Comparison of ENCODE assay signal across 21 cellular contexts in the genomic region with DNA sequence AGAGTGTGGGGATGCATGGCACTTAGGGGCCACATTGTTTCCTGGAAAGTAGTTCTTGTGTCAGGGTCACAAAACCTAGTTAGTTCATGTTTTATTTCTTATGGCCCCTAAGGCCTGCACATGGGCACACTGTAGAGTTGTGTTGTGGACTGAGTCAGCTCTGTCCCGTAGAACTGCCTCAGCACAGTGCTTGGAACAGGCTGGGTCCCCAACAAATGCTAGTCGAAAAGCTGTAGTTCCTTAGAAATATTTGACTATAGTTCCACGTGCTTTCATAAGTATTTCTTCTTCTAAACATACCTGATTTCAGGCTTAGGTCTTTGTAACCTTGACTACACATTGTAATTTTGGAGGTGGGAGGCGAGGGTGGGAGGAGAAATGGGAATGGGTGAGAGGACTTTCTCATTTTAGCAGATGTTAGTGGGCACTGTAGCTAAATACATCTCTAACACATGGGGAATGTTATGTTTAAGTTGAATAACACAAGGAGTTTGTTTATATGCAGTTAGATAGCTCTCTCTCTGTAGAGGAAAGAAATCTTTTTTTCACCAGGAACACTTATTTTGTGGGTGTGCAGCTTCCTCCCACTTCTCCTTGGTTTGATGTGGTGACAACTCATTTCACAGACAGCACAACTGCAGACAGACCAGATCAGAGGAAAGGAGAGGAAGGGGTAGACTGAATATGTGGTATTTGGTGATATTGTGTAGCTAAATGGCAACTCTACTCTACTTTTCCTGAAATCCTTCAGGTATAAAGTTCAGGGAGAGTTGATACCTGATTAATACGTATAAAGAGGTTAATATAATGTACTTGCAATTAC. TPM values are rescaled to one million over a fixed set of nuclear protein-coding genes. Genes with fewer than 3 reads are reported as not detected.
A peak's percentile ranks its signal among the peaks of the same experiment; 100 is the strongest.
DNase-seq lines count a peak whose midpoint lies in the region; ATAC-seq and TF ChIP-seq lines count a peak whose summit lies in the region.
"Had no signal": no experiment of that assay in that cellular context is flagged by ENCODE, and none has a peak within 500 bp of the region (broad histone marks: within the 10 kb centered on the region; RNA-seq: fewer than 3 reads in every experiment).

No MANE protein-coding gene starts in this region.

- H3K4me1 ChIP-seq in CD4-positive, alpha-beta memory T cell (ENCODE audit: insufficient read depth, low read length), result peaks cover 20% of the 10 kb centered on the region
- H3K4me1 ChIP-seq in naive thymus-derived CD4-positive, alpha-beta T cell (ENCODE audit: control insufficient read depth in 2 of 2, insufficient read depth in 2 of 2, low read length in 2 of 2), result peaks cover 0 to 46% of the 10 kb centered on the region in 2 donors
- H3K4me1 ChIP-seq in osteoblast (ENCODE audit: insufficient read depth, low read length), result no peaks in the 10 kb centered on the region
- H3K4me1 ChIP-seq: body of pancreas had no signal

- no peak overlapping the region for H3K4me3 ChIP-seq in CD4-positive, alpha-beta memory T cell (ENCODE audit: low read length in 2 of 2)
- H3K4me3 ChIP-seq in naive thymus-derived CD4-positive, alpha-beta T cell (ENCODE audit: low read length), result peak overlapping the region; percentile 3
- H3K4me3 ChIP-seq in osteoblast (ENCODE audit: insufficient read depth, low read length), result no peak overlapping the region
- H3K4me3 ChIP-seq: body of pancreas had no signal

- H4K20me1 ChIP-seq in osteoblast (ENCODE audit: insufficient read depth, low read length), result no peaks in the 10 kb centered on the region

- H3K36me3 Mint-ChIP-seq in activated CD4-positive, alpha-beta T cell treated with anti-CD3 and anti-CD28 coated beads, Interleukin-2, amount 10 ng/mL, durations not matched to agents 7 days and 5 days (ENCODE audit: low read depth), result no peaks in the 10 kb centered on the region
- no peaks in the 10 kb centered on the region for H3K36me3 Mint-ChIP-seq in CD4-positive, alpha-beta memory T cell
- H3K36me3 Mint-ChIP-seq in activated CD8-positive, alpha-beta T cell treated with anti-CD3 and anti-CD28 coated beads, Interleukin-2, amount 10 ng/mL, durations not matched to agents 7 days and 5 days (ENCODE audit: low read depth), result no peaks in the 10 kb centered on the region
- H3K36me3 Mint-ChIP-seq in naive thymus-derived CD4-positive, alpha-beta T cell, result peaks cover 0 to 4% (median 0%) of the 10 kb centered on the region in 5 donors
- H3K36me3 Mint-ChIP-seq: type B pancreatic cell had no signal

- CTCF ChIA-PET in activated CD4-positive, alpha-beta T cell treated with anti-CD3 and anti-CD28 coated beads, Interleukin-2, amount 10 ng/mL, durations not matched to agents 7 days and 5 days (lab: Charles Lee), result interaction anchor here (0.9 to 1.2 kb wide), 2 partner anchors 24 to 203 kb away, joined by 3 read pairs; partner anchors contain the start of gene TOMM20L
- CTCF ChIA-PET in CD4-positive, alpha-beta memory T cell (lab: Charles Lee; ENCODE audit: partially characterized antibody), result no interaction called here
- CTCF ChIA-PET in activated CD8-positive, alpha-beta T cell treated with anti-CD3 and anti-CD28 coated beads, Interleukin-2, amount 10 ng/mL, durations not matched to agents 7 days and 5 days (lab: Charles Lee), result interaction anchor here (1.9 kb wide), 1 partner anchor 97 kb away, joined by 6 read pairs; no protein-coding TSS in a partner anchor
- CTCF ChIA-PET in naive thymus-derived CD4-positive, alpha-beta T cell (lab: Charles Lee), result interaction anchor here (0.8 to 4.1 kb wide), 3 partner anchors 26 to 97 kb away, joined by 3 to 28 read pairs (median 4); partner anchors contain the start of gene DACT1

- H3K79me2 ChIP-seq in osteoblast (ENCODE audit: insufficient read depth, low read length), result no peaks in the 10 kb centered on the region

- no peak for TF ChIP-seq CTCF in osteoblast (IDR thresholded peaks at IDR 0.05; ENCODE audit: extremely low read depth, low read depth, low read length)

- ATAC-seq in activated CD8-positive, alpha-beta T cell treated with anti-CD3 and anti-CD28 coated beads, Interleukin-2, amount 10 ng/mL, durations not matched to agents 7 days and 5 days, result peak; percentile 74
- peak; percentile 92 for ATAC-seq in naive thymus-derived CD4-positive, alpha-beta T cell
- ATAC-seq: body of pancreas, Panc1 had no signal

- H3K4me2 ChIP-seq in osteoblast (ENCODE audit: insufficient read depth, low read length), result no peak overlapping the region

- H3K27ac Mint-ChIP-seq in activated CD4-positive, alpha-beta T cell treated with anti-CD3 and anti-CD28 coated beads, Interleukin-2, amount 10 ng/mL, durations not matched to agents 7 days and 5 days, result no peak overlapping the region
- peak overlapping the region in 3 of 7 donors; percentile 22 to 71 (median 37) for H3K27ac Mint-ChIP-seq in CD4-positive, alpha-beta memory T cell
- H3K27ac Mint-ChIP-seq in activated CD8-positive, alpha-beta T cell treated with anti-CD3 and anti-CD28 coated beads, Interleukin-2, amount 10 ng/mL, durations not matched to agents 7 days and 5 days, result no peak overlapping the region
- H3K27ac Mint-ChIP-seq in naive thymus-derived CD4-positive, alpha-beta T cell, result peak overlapping the region; percentile 42 to 92 (median 72)
- H3K27ac Mint-ChIP-seq: progenitor cell of endocrine pancreas, type B pancreatic cell had no signal

- peak overlapping the region; percentile 3 for H3K4me3 Mint-ChIP-seq in activated CD4-positive, alpha-beta T cell treated with anti-CD3 and anti-CD28 coated beads, Interleukin-2, amount 10 ng/mL, durations not matched to agents 7 days and 5 days
- H3K4me3 Mint-ChIP-seq in CD4-positive, alpha-beta memory T cell, result peak overlapping the region in 7 of 8 donors; percentile 0 to 72 (median 57)
- no peak overlapping the region for H3K4me3 Mint-ChIP-seq in activated CD8-positive, alpha-beta T cell treated with anti-CD3 and anti-CD28 coated beads, Interleukin-2, amount 10 ng/mL, durations not matched to agents 7 days and 5 days
- peak overlapping the region; percentile 49 to 78 (median 72) for H3K4me3 Mint-ChIP-seq in naive thymus-derived CD4-positive, alpha-beta T cell
- H3K4me3 Mint-ChIP-seq: type B pancreatic cell had no signal

- H3K27me3 Mint-ChIP-seq in activated CD4-positive, alpha-beta T cell treated with anti-CD3 and anti-CD28 coated beads, Interleukin-2, amount 10 ng/mL, durations not matched to agents 7 days and 5 days, result peaks cover 5% of the 10 kb centered on the region
- H3K27me3 Mint-ChIP-seq in CD4-positive, alpha-beta memory T cell, result no peaks in the 10 kb centered on the region
- H3K27me3 Mint-ChIP-seq in activated CD8-positive, alpha-beta T cell treated with anti-CD3 and anti-CD28 coated beads, Interleukin-2, amount 10 ng/mL, durations not matched to agents 7 days and 5 days (ENCODE audit: low read depth), result peaks cover 3% of the 10 kb centered on the region
- peaks cover 0 to 5% (median 0%) of the 10 kb centered on the region in 5 donors for H3K27me3 Mint-ChIP-seq in naive thymus-derived CD4-positive, alpha-beta T cell

- intact Hi-C loops in CD4-positive, alpha-beta memory T cell (cut with micrococcal nuclease), result no loop called here
- intact Hi-C loops in naive thymus-derived CD4-positive, alpha-beta T cell (cut with micrococcal nuclease), result loop anchor here (1.0 to 5.0 kb wide), 6 partner anchors 25 to 591 kb away; partner anchors contain the start of genes DACT1 (in 2 of the 2) and DAAM1 (in 1 of the 2)

- no peak overlapping the region for H3K27ac ChIP-seq in CD4-positive, alpha-beta memory T cell (ENCODE audit: low read depth, low read length)
- H3K27ac ChIP-seq in naive thymus-derived CD4-positive, alpha-beta T cell (ENCODE audit: low read depth, low read length), result peak overlapping the region; percentile 7
- H3K27ac ChIP-seq in osteoblast (ENCODE audit: low read depth, low read length), result no peak overlapping the region
- H3K27ac ChIP-seq: body of pancreas, epithelial cell of prostate had no signal

- H2AFZ ChIP-seq in osteoblast (ENCODE audit: low read length), result no peak overlapping the region

- H3K27me3 ChIP-seq in CD4-positive, alpha-beta memory T cell (ENCODE audit: insufficient read depth, low read length), result no peaks in the 10 kb centered on the region
- no peaks in the 10 kb centered on the region for H3K27me3 ChIP-seq in naive thymus-derived CD4-positive, alpha-beta T cell (ENCODE audit: control insufficient read depth in 2 of 2, insufficient read depth in 2 of 2, low read length in 2 of 2)
- no peaks in the 10 kb centered on the region for H3K27me3 ChIP-seq in osteoblast (ENCODE audit: insufficient read depth, low read length)
- H3K27me3 ChIP-seq: body of pancreas had no signal

- no peaks in the 10 kb centered on the region for H3K9me3 ChIP-seq in CD4-positive, alpha-beta memory T cell (ENCODE audit: control insufficient read depth in 1 of 2, low read length in 2 of 2)
- no peaks in the 10 kb centered on the region for H3K9me3 ChIP-seq in naive thymus-derived CD4-positive, alpha-beta T cell (ENCODE audit: control insufficient read depth in 2 of 3, low read length in 3 of 3)
- no peaks in the 10 kb centered on the region for H3K9me3 ChIP-seq in osteoblast (ENCODE audit: low read depth, low read length)
- H3K9me3 ChIP-seq: body of pancreas had no signal

- DNase-seq in activated CD4-positive, alpha-beta T cell treated with anti-CD3 and anti-CD28 coated beads, Interleukin-2, amount 10 ng/mL, durations not matched to agents 7 days and 5 days, result peak; percentile 53
- no peak for DNase-seq in activated CD4-positive, alpha-beta T cell treated with anti-CD3 and anti-CD28 coated beads, Interleukin-2, amount 50 U/mL, for 48 hours
- DNase-seq in CD4-positive, alpha-beta memory T cell, result peak in 4 of 5 donors; percentile 33 to 43 (median 37)
- no peak for DNase-seq in activated CD8-positive, alpha-beta T cell treated with anti-CD3 and anti-CD28 coated beads, Interleukin-2, amount 10 ng/mL, durations not matched to agents 7 days and 5 days
- DNase-seq in naive thymus-derived CD4-positive, alpha-beta T cell, result peak in 7 of 9 donors; percentile 54 to 81 (median 74)
- DNase-seq in osteoblast (ENCODE audit: insufficient read length, low spot score, missing footprints) (no peak), OCI-M2 (lab: John Stamatoyannopoulos, UW; ENCODE audit: unreplicated experiment) (no peak), NCI-H748 treated with DMSO at 0.1 percent for 48 hours (lab: John Stamatoyannopoulos, UW) (no peak)
- DNase-seq: activated CD4-positive, CD25-positive, alpha-beta regulatory T cell treated with anti-CD3 and anti-CD28 coated beads, Interleukin-2, amount 50 U/mL, for 72 hours; body of pancreas; effector CD4-positive, alpha-beta T cell; H7; Karpas-422; mammary epithelial cell; NCI-H510A; NK-92 treated with Interleukin-12 subunit alpha and Interleukin-12 subunit beta, amount 100 ng/mL, for 24 hours; SIG-M5 had no signal

- H3K9me3 Mint-ChIP-seq in activated CD4-positive, alpha-beta T cell treated with anti-CD3 and anti-CD28 coated beads, Interleukin-2, amount 10 ng/mL, durations not matched to agents 7 days and 5 days, result peaks cover 3% of the 10 kb centered on the region
- H3K9me3 Mint-ChIP-seq in CD4-positive, alpha-beta memory T cell, result no peaks in the 10 kb centered on the region
- H3K9me3 Mint-ChIP-seq in activated CD8-positive, alpha-beta T cell treated with anti-CD3 and anti-CD28 coated beads, Interleukin-2, amount 10 ng/mL, durations not matched to agents 7 days and 5 days (ENCODE audit: insufficient read depth), result no peaks in the 10 kb centered on the region
- H3K9me3 Mint-ChIP-seq in naive thymus-derived CD4-positive, alpha-beta T cell, result peaks cover 0 to 3% (median 0%) of the 10 kb centered on the region in 11 donors
- H3K9me3 Mint-ChIP-seq: type B pancreatic cell had no signal

- H3K4me1 Mint-ChIP-seq in activated CD4-positive, alpha-beta T cell treated with anti-CD3 and anti-CD28 coated beads, Interleukin-2, amount 10 ng/mL, durations not matched to agents 7 days and 5 days, result peaks cover 37% of the 10 kb centered on the region
- H3K4me1 Mint-ChIP-seq in CD4-positive, alpha-beta memory T cell, result peaks cover 16 to 38% (median 23%) of the 10 kb centered on the region in 4 donors
- peaks cover 26% of the 10 kb centered on the region for H3K4me1 Mint-ChIP-seq in activated CD8-positive, alpha-beta T cell treated with anti-CD3 and anti-CD28 coated beads, Interleukin-2, amount 10 ng/mL, durations not matched to agents 7 days and 5 days (ENCODE audit: low read depth)
- H3K4me1 Mint-ChIP-seq in naive thymus-derived CD4-positive, alpha-beta T cell, result peaks cover 16 to 59% (median 47%) of the 10 kb centered on the region in 7 donors

- no peaks in the 10 kb centered on the region for H3K36me3 ChIP-seq in CD4-positive, alpha-beta memory T cell (ENCODE audit: insufficient read depth, low read length)
- H3K36me3 ChIP-seq in naive thymus-derived CD4-positive, alpha-beta T cell (ENCODE audit: control insufficient read depth in 2 of 3, insufficient read depth in 3 of 3, low read length in 3 of 3), result no peaks in the 10 kb centered on the region
- no peaks in the 10 kb centered on the region for H3K36me3 ChIP-seq in osteoblast (ENCODE audit: insufficient read depth, low read length)

- POLR2A ChIA-PET in activated CD4-positive, alpha-beta T cell treated with anti-CD3 and anti-CD28 coated beads, Interleukin-2, amount 10 ng/mL, durations not matched to agents 7 days and 5 days (lab: Charles Lee), result no interaction called here
- POLR2A ChIA-PET in CD4-positive, alpha-beta memory T cell (lab: Charles Lee; ENCODE audit: partially characterized antibody), result interaction anchor here (0.8 to 1.4 kb wide), 2 partner anchors 40 to 399 kb away, joined by 3 read pairs; no protein-coding TSS in a partner anchor
- POLR2A ChIA-PET in activated CD8-positive, alpha-beta T cell treated with anti-CD3 and anti-CD28 coated beads, Interleukin-2, amount 10 ng/mL, durations not matched to agents 7 days and 5 days (lab: Charles Lee), result interaction anchor here (0.7 kb wide), 1 partner anchor 358 kb away, joined by 5 read pairs; no protein-coding TSS in a partner anchor
- POLR2A ChIA-PET in naive thymus-derived CD4-positive, alpha-beta T cell (lab: Charles Lee), result interaction anchor here (0.6 to 1.8 kb wide), 7 partner anchors 9 to 1655 kb away, joined by 3 to 10 read pairs (median 4); partner anchors contain the start of genes DACT1, KIAA0586 and TIMM9

RNA-seq across cellular contexts. Expression of gene DACT1, which starts 39.5 kb away (rescaled TPM):
- 1 to 10 TPM; 1.2 TPM for total RNA-seq in activated CD4-positive, alpha-beta T cell treated with anti-CD3 and anti-CD28 coated beads, Interleukin-2, amount 10 ng/mL, durations not matched to agents 7 days and 5 days
- 1 to 10 TPM; 1.4 to 1.8 TPM for total RNA-seq in CD4-positive, alpha-beta memory T cell
- polyA plus RNA-seq in CD4-positive, alpha-beta memory T cell, result 1 to 10 TPM; 1.1 to 8.0 TPM
- 1 to 10 TPM in 1 of 2 experiments, under 1 TPM in 1; 0.58 to 1.1 TPM for total RNA-seq in activated CD8-positive, alpha-beta T cell treated with anti-CD3 and anti-CD28 coated beads, Interleukin-2, amount 10 ng/mL, durations not matched to agents 7 days and 5 days
- 10 to 100 TPM in 4 of 5 experiments, 1 to 10 TPM in 1; 8.2 to 32.3 (median 15.0) TPM for total RNA-seq in naive thymus-derived CD4-positive, alpha-beta T cell
- 10 to 100 TPM; 18.5 to 38.7 TPM for polyA plus RNA-seq in naive thymus-derived CD4-positive, alpha-beta T cell
- 74.8 and 75.6 TPM in 2 replicates for total RNA-seq in osteoblast

Comparison
In these comparisons a context has a peak if more than half of its experiments do, and no peak if none do; other contexts are left out.
1. DNase-seq: peak in activated CD4-positive, alpha-beta T cell treated with anti-CD3 and anti-CD28 coated beads, Interleukin-2, amount 10 ng/mL, durations not matched to agents 7 days and 5 days (single experiment), CD4-positive, alpha-beta memory T cell (4 of 5) and naive thymus-derived CD4-positive, alpha-beta T cell (7 of 9); none in activated CD4-positive, alpha-beta T cell treated with anti-CD3 and anti-CD28 coated beads, Interleukin-2, amount 50 U/mL, for 48 hours (0 of 2), activated CD8-positive, alpha-beta T cell treated with anti-CD3 and anti-CD28 coated beads, Interleukin-2, amount 10 ng/mL, durations not matched to agents 7 days and 5 days (single experiment), osteoblast (single experiment), OCI-M2 (single experiment) and NCI-H748 treated with DMSO at 0.1 percent for 48 hours (single experiment).
2. H3K27ac Mint-ChIP-seq: peak in naive thymus-derived CD4-positive, alpha-beta T cell (9 of 9); none in activated CD4-positive, alpha-beta T cell treated with anti-CD3 and anti-CD28 coated beads, Interleukin-2, amount 10 ng/mL, durations not matched to agents 7 days and 5 days (single experiment) and activated CD8-positive, alpha-beta T cell treated with anti-CD3 and anti-CD28 coated beads, Interleukin-2, amount 10 ng/mL, durations not matched to agents 7 days and 5 days (single experiment).